1 cellular context compared by ENCODE assay signal in the genomic region with DNA sequence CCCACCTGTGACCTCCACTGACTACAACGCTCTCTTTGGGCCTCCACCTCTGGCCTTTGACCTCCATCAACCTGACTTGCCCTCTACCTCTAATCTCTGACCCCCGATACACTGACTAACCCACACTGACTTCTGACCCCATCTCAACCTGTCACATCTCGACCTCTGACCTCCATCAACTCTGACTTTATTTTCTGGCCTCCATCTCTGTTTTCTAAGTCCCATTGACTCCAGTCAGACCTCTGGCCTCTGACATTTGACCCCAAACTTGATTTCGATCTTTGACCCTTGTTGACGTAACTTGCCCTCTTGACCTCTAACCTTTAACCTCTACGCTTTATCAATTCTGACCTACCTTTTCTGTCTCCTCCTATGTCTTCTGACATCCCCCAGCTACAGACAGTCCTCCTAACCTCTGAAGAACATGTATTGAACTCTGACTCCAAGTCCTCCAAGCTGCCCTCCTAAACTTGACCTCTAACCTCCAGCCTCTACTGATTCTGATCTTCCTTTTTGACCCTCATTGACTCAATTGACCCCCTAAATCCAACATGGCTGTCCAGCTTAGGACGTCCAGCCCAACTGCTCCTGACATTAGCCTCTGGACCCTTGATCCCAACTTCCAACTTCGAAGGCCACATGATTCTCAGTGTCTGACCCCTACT.
A peak's percentile ranks its signal among the peaks of the same experiment; 100 is the strongest.
TF ChIP-seq lines count a peak whose summit lies in the region.

No MANE protein-coding gene starts in this region.

TF ChIP-seq in A549, 52 proteins besides CTCF, POLR2A, EP300 and RAD21 (continued from another document):
- TF ChIP-seq, protein P1, sequence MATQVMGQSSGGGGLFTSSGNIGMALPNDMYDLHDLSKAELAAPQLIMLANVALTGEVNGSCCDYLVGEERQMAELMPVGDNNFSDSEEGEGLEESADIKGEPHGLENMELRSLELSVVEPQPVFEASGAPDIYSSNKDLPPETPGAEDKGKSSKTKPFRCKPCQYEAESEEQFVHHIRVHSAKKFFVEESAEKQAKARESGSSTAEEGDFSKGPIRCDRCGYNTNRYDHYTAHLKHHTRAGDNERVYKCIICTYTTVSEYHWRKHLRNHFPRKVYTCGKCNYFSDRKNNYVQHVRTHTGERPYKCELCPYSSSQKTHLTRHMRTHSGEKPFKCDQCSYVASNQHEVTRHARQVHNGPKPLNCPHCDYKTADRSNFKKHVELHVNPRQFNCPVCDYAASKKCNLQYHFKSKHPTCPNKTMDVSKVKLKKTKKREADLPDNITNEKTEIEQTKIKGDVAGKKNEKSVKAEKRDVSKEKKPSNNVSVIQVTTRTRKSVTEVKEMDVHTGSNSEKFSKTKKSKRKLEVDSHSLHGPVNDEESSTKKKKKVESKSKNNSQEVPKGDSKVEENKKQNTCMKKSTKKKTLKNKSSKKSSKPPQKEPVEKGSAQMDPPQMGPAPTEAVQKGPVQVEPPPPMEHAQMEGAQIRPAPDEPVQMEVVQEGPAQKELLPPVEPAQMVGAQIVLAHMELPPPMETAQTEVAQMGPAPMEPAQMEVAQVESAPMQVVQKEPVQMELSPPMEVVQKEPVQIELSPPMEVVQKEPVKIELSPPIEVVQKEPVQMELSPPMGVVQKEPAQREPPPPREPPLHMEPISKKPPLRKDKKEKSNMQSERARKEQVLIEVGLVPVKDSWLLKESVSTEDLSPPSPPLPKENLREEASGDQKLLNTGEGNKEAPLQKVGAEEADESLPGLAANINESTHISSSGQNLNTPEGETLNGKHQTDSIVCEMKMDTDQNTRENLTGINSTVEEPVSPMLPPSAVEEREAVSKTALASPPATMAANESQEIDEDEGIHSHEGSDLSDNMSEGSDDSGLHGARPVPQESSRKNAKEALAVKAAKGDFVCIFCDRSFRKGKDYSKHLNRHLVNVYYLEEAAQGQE (IDR thresholded peaks at IDR 0.05) = no peak
- no peak for TF ChIP-seq HDAC2 (IDR thresholded peaks at IDR 0.05)
- no peak for TF ChIP-seq CHD4 (IDR thresholded peaks at IDR 0.05; ENCODE audit: borderline replicate concordance)
- no peak for TF ChIP-seq TP53 (CRISPR knock-in tag; IDR thresholded peaks at IDR 0.05)
- no peak for TF ChIP-seq KDM1A (IDR thresholded peaks at IDR 0.05; ENCODE audit: low read depth)
- TF ChIP-seq RCOR1 (IDR thresholded peaks at IDR 0.05; ENCODE audit: low read depth, low read length) = 0 out of 2 replicates have a peak, but pooled peaks have one; percentile 46
- TF ChIP-seq HEYL (CRISPR knock-in tag; IDR thresholded peaks at IDR 0.05) = no peak
- no peak for TF ChIP-seq TFCP2L1 (CRISPR knock-in tag; IDR thresholded peaks at IDR 0.05)
- no peak for TF ChIP-seq RNF2 (IDR thresholded peaks at IDR 0.05; ENCODE audit: borderline replicate concordance, low read depth)
- no peak for TF ChIP-seq ZSCAN20 (CRISPR knock-in tag; IDR thresholded peaks at IDR 0.05)
- TF ChIP-seq NFE2L2 (conservative IDR thresholded peaks at IDR 0.05; ENCODE audit: low read length) = no peak
- TF ChIP-seq RARB (CRISPR knock-in tag; IDR thresholded peaks at IDR 0.05) = peak; percentile 52; the same call in 1 of the 2 replicates
- no peak for TF ChIP-seq CEBPB (IDR thresholded peaks at IDR 0.05)
- no peak for TF ChIP-seq HOXA7 (CRISPR knock-in tag; IDR thresholded peaks at IDR 0.05)
- peak; percentile 93 for TF ChIP-seq ESRRA (IDR thresholded peaks at IDR 0.05; ENCODE audit: borderline replicate concordance, low read length)
- TF ChIP-seq BHLHE40 (IDR thresholded peaks at IDR 0.05; ENCODE audit: low read depth, low read length) = no peak
- no peak for TF ChIP-seq NPAS2 (CRISPR knock-in tag; IDR thresholded peaks at IDR 0.05; ENCODE audit: borderline replicate concordance)
- no peak for TF ChIP-seq FOXS1 (CRISPR knock-in tag; IDR thresholded peaks at IDR 0.05)
- TF ChIP-seq ATOH8 (CRISPR knock-in tag; IDR thresholded peaks at IDR 0.05; ENCODE audit: low read depth) = no peak
- TF ChIP-seq, protein P2, sequence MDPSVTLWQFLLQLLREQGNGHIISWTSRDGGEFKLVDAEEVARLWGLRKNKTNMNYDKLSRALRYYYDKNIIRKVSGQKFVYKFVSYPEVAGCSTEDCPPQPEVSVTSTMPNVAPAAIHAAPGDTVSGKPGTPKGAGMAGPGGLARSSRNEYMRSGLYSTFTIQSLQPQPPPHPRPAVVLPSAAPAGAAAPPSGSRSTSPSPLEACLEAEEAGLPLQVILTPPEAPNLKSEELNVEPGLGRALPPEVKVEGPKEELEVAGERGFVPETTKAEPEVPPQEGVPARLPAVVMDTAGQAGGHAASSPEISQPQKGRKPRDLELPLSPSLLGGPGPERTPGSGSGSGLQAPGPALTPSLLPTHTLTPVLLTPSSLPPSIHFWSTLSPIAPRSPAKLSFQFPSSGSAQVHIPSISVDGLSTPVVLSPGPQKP (IDR thresholded peaks at IDR 0.05; ENCODE audit: low read depth, low read length) = no peak
- peak; percentile 19 for TF ChIP-seq CHD2 (IDR thresholded peaks at IDR 0.05; ENCODE audit: low read length, partially characterized antibody)
- no peak for TF ChIP-seq ZFP36 (IDR thresholded peaks at IDR 0.05; ENCODE audit: borderline replicate concordance, partially characterized antibody)
- TF ChIP-seq POLR2AphosphoS2 (conservative IDR thresholded peaks at IDR 0.05; ENCODE audit: low read length) = peak; percentile 79; the same call in 1 of the 2 replicates
- TF ChIP-seq FOSL2 (IDR thresholded peaks at IDR 0.05) = no peak
- 0 out of 2 replicates have a peak, but pooled peaks have one; percentile 12 for TF ChIP-seq FOSL2 (CRISPR knock-in tag; IDR thresholded peaks at IDR 0.05)
- TF ChIP-seq SREBF2 (IDR thresholded peaks at IDR 0.05) = no peak
- TF ChIP-seq, protein P3, sequence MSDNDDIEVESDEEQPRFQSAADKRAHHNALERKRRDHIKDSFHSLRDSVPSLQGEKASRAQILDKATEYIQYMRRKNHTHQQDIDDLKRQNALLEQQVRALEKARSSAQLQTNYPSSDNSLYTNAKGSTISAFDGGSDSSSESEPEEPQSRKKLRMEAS (IDR thresholded peaks at IDR 0.05) = no peak
- no peak for TF ChIP-seq JUNB (IDR thresholded peaks at IDR 0.05)
- TF ChIP-seq NR3C1 (IDR thresholded peaks at IDR 0.05) = no peak
- TF ChIP-seq MAZ (IDR thresholded peaks at IDR 0.05; ENCODE audit: borderline replicate concordance, low read depth, low read length) = no peak
- no peak for TF ChIP-seq HOXB13 (CRISPR knock-in tag; IDR thresholded peaks at IDR 0.05; ENCODE audit: low read depth)
- no peak for TF ChIP-seq HOXB5 (CRISPR knock-in tag; IDR thresholded peaks at IDR 0.05)
